Comparison of ENCODE assay signal across 15 cellular contexts in genomic region chr1:64584479-64584878, GRCh38.
DNase-seq lines count a peak whose midpoint lies in the region; ATAC-seq, FAIRE-seq and TF ChIP-seq lines count a peak whose summit lies in the region.
"Had no signal": no experiment of that assay in that cellular context is flagged by ENCODE, and none has a peak within 500 bp of the region (broad histone marks: within the 10 kb centered on the region; RNA-seq: fewer than 3 reads in every experiment).

No MANE protein-coding gene starts in this region.

- no peak overlapping the region for H3K4me2 ChIP-seq in HepG2 (ENCODE audit: low read depth, low read length)

- no peak overlapping the region for H2AFZ ChIP-seq in HepG2 (ENCODE audit: low read length)

- POLR2A ChIA-PET in HepG2 (lab: Yijun Ruan, JAX), result no interaction called here

- intact Hi-C loops in HepG2 (cut with micrococcal nuclease; ENCODE audit: unreplicated experiment), result no loop called here
- intact Hi-C loops in activated naive CD4-positive, alpha-beta T cell treated with anti-CD3 and anti-CD28 coated beads for 36 hours (cut with micrococcal nuclease), result loop anchor here (1.0 kb wide), 3 partner anchors 94 to 315 kb away; partner anchors contain the start of gene CACHD1

- TF ChIP-seq EP300 in HepG2 (IDR thresholded peaks at IDR 0.05; ENCODE audit: low read depth in 2 of 2, low read length in 2 of 2), result no peak
- no peak for TF ChIP-seq EP300 in HepG2 (CRISPR knock-in tag; IDR thresholded peaks at IDR 0.05; ENCODE audit: borderline replicate concordance)

- no peaks in the 10 kb centered on the region for H4K20me1 ChIP-seq in HepG2 (ENCODE audit: insufficient read depth, low read length)

- H3K4me1 ChIP-seq in liver (ENCODE audit: control insufficient read depth in 4 of 4, insufficient read depth in 4 of 4, low read length in 3 of 4), result no peaks in the 10 kb centered on the region
- H3K4me1 ChIP-seq in HepG2 (ENCODE audit: insufficient read depth, low read length), result no peaks in the 10 kb centered on the region
- no peaks in the 10 kb centered on the region for H3K4me1 ChIP-seq in RWPE2 (ENCODE audit: insufficient read depth, poor library complexity, severe bottlenecking)
- H3K4me1 ChIP-seq: upper lobe of left lung had no signal

- no peak overlapping the region for H3K9ac ChIP-seq in liver (ENCODE audit: low read depth in 1 of 2, low read length in 2 of 2)
- no peak overlapping the region for H3K9ac ChIP-seq in HepG2 (ENCODE audit: insufficient read depth, low read depth, low read length)

- CTCF ChIA-PET in HepG2 (lab: Yijun Ruan, JAX; ENCODE audit: low intra/inter-chr PET ratio, low total read pairs), result no interaction called here
- CTCF ChIA-PET in activated naive CD4-positive, alpha-beta T cell treated with anti-CD3 and anti-CD28 coated beads for 36 hours (lab: Charles Lee), result interaction anchor here (1.2 to 1.3 kb wide), 2 partner anchors 78 to 86 kb away, joined by 3 to 5 read pairs; no protein-coding TSS in a partner anchor
- CTCF ChIA-PET in activated CD8-positive, alpha-beta memory T cell treated with anti-CD3 and anti-CD28 coated beads, Interleukin-2, amount 10 ng/mL, durations not matched to agents 7 days and 5 days (lab: Charles Lee), result no interaction called here

- in situ Hi-C loops in HepG2 (cut with HindIII; ENCODE audit: extremely low pct_ligation_motif_present, low pct_unique_long_range_greater_than_20kb), result no loop called here

- no peak overlapping the region for H3K4me3 ChIP-seq in liver (ENCODE audit: low read depth in 1 of 3, low read length in 3 of 3)
- no peak overlapping the region for H3K4me3 ChIP-seq in HepG2 (replicated peaks in 1 of 3; ENCODE audit: insufficient read depth in 1 of 3, low read depth in 2 of 3, low read length in 3 of 3)
- no peak overlapping the region for H3K4me3 ChIP-seq in RWPE2 (ENCODE audit: severe bottlenecking)
- H3K4me3 ChIP-seq in fibroblast of mammary gland (ENCODE audit: control insufficient read depth, low read depth, low read length), result no peak overlapping the region
- H3K4me3 ChIP-seq: upper lobe of left lung had no signal

- ATAC-seq in HepG2 (no peak), RWPE2 (ENCODE audit: low read depth) (no peak; the same call in 2 of the 3 replicates), HG02798 (IDR thresholded peaks at IDR 0.05; ENCODE audit: poor library complexity, unreplicated experiment) (no peak), GM21619 (IDR thresholded peaks at IDR 0.05; ENCODE audit: unreplicated experiment) (no peak)
- no peak for ATAC-seq in activated CD8-positive, alpha-beta memory T cell treated with anti-CD3 and anti-CD28 coated beads, Interleukin-2, amount 10 ng/mL, durations not matched to agents 7 days and 5 days
- ATAC-seq: Right ventricle myocardium inferior had no signal

- no peak for TF ChIP-seq POLR2A in HepG2 (IDR thresholded peaks at IDR 0.05; ENCODE audit: insufficient read depth in 1 of 2, low read depth in 2 of 2, low read length in 2 of 2)

- no peaks in the 10 kb centered on the region for H3K9me3 Mint-ChIP-seq in activated naive CD4-positive, alpha-beta T cell treated with anti-CD3 and anti-CD28 coated beads for 36 hours
- H3K9me3 Mint-ChIP-seq in activated CD8-positive, alpha-beta memory T cell treated with anti-CD3 and anti-CD28 coated beads, Interleukin-2, amount 10 ng/mL, durations not matched to agents 7 days and 5 days (ENCODE audit: low read depth), result no peaks in the 10 kb centered on the region
- H3K9me3 Mint-ChIP-seq: activated naive CD4-positive, alpha-beta T cell treated with anti-CD3 and anti-CD28 coated beads, Interleukin-2, amount 50 U/mL, for 24 hours had no signal

- H3K27me3 ChIP-seq in liver (ENCODE audit: control insufficient read depth in 4 of 4, insufficient read depth in 4 of 4, low read length in 3 of 4) (no peaks in the 10 kb centered on the region), HepG2 (ENCODE audit: control insufficient read depth in 1 of 2, insufficient read depth in 2 of 2, low read length in 2 of 2) (no peaks in the 10 kb centered on the region; a peak in 1 of 5 replicates), RWPE2 (ENCODE audit: insufficient read depth, poor library complexity, severe bottlenecking) (no peaks in the 10 kb centered on the region)
- H3K27me3 ChIP-seq: upper lobe of left lung had no signal

- TF ChIP-seq RAD21 in liver (IDR thresholded peaks at IDR 0.05) (peak; percentile 67 to 72), HepG2 (CRISPR knock-in tag; IDR thresholded peaks at IDR 0.05) (no peak)

- no peak overlapping the region for H3K27ac Mint-ChIP-seq in activated naive CD4-positive, alpha-beta T cell treated with anti-CD3 and anti-CD28 coated beads for 36 hours
- no peak overlapping the region for H3K27ac Mint-ChIP-seq in activated CD8-positive, alpha-beta memory T cell treated with anti-CD3 and anti-CD28 coated beads, Interleukin-2, amount 10 ng/mL, durations not matched to agents 7 days and 5 days
- H3K27ac Mint-ChIP-seq: activated naive CD4-positive, alpha-beta T cell treated with anti-CD3 and anti-CD28 coated beads, Interleukin-2, amount 50 U/mL, for 24 hours had no signal

- H3K27ac ChIP-seq in liver (ENCODE audit: low read depth in 1 of 2, low read length in 2 of 2) (no peak overlapping the region), HepG2 (ENCODE audit: extremely low read length, insufficient read depth, low read length) (no peak overlapping the region), RWPE2 (ENCODE audit: poor library complexity, severe bottlenecking) (no peak overlapping the region)
- H3K27ac ChIP-seq: upper lobe of left lung had no signal

- H3K36me3 Mint-ChIP-seq in activated naive CD4-positive, alpha-beta T cell treated with anti-CD3 and anti-CD28 coated beads for 36 hours (ENCODE audit: low read depth), result no peaks in the 10 kb centered on the region
- no peaks in the 10 kb centered on the region for H3K36me3 Mint-ChIP-seq in activated CD8-positive, alpha-beta memory T cell treated with anti-CD3 and anti-CD28 coated beads, Interleukin-2, amount 10 ng/mL, durations not matched to agents 7 days and 5 days
- H3K36me3 Mint-ChIP-seq: activated naive CD4-positive, alpha-beta T cell treated with anti-CD3 and anti-CD28 coated beads, Interleukin-2, amount 50 U/mL, for 24 hours had no signal

- 75% methylated on average over 1 of the region's 1 CpG for WGBS in liver
- WGBS in HepG2 (ENCODE audit: low lambda C conversion rate), result 0% methylated on average over 1 of the region's 1 CpG

- H3K9me3 ChIP-seq in liver (ENCODE audit: control insufficient read depth in 4 of 4, low read length in 3 of 4) (no peaks in the 10 kb centered on the region), HepG2 (ENCODE audit: low read length) (no peaks in the 10 kb centered on the region), RWPE2 (ENCODE audit: severe bottlenecking) (no peaks in the 10 kb centered on the region)
- H3K9me3 ChIP-seq: upper lobe of left lung had no signal

- BruUV-seq in HepG2 (replicated peaks; lab: Mats Ljungman, UMichigan), result no TSS peak

- TF ChIP-seq CTCF in liver (IDR thresholded peaks at IDR 0.05; ENCODE audit: low read depth, low read length, missing input control) (peak; percentile 46), HepG2 (CRISPR knock-in tag; IDR thresholded peaks at IDR 0.05) (no peak), RWPE2 (IDR thresholded peaks at IDR 0.05; ENCODE audit: poor library complexity, severe bottlenecking) (peak; percentile 18), fibroblast of mammary gland (conservative IDR thresholded peaks at IDR 0.05; ENCODE audit: control insufficient read depth, insufficient read depth, low read depth, low read length) (peak; percentile 43)

- no peaks in the 10 kb centered on the region for H3K79me2 ChIP-seq in HepG2 (ENCODE audit: insufficient read depth, low read length)

- H3K27me3 Mint-ChIP-seq in activated naive CD4-positive, alpha-beta T cell treated with anti-CD3 and anti-CD28 coated beads for 36 hours (ENCODE audit: low read depth), result no peaks in the 10 kb centered on the region
- H3K27me3 Mint-ChIP-seq in activated CD8-positive, alpha-beta memory T cell treated with anti-CD3 and anti-CD28 coated beads, Interleukin-2, amount 10 ng/mL, durations not matched to agents 7 days and 5 days, result peaks cover 10% of the 10 kb centered on the region
- H3K27me3 Mint-ChIP-seq: activated naive CD4-positive, alpha-beta T cell treated with anti-CD3 and anti-CD28 coated beads, Interleukin-2, amount 50 U/mL, for 24 hours had no signal

- H3K36me3 ChIP-seq in liver (ENCODE audit: control insufficient read depth in 4 of 4, insufficient read depth in 3 of 4, low read depth in 1 of 4, low read length in 3 of 4), result no peaks in the 10 kb centered on the region
- H3K36me3 ChIP-seq in HepG2 (replicated peaks in 1 of 2; ENCODE audit: control insufficient read depth in 1 of 2, insufficient read depth in 2 of 2, low read length in 2 of 2), result no peaks in the 10 kb centered on the region
- no peaks in the 10 kb centered on the region for H3K36me3 ChIP-seq in RWPE2 (ENCODE audit: low read depth)
- H3K36me3 ChIP-seq: upper lobe of left lung had no signal

- DNase-seq in HepG2 (ENCODE audit: low spot score) (no peak), RWPE2 (ENCODE audit: low spot score) (no peak), fibroblast of mammary gland (ENCODE audit: low read depth) (peak; percentile 8)
- no peak for DNase-seq in activated naive CD4-positive, alpha-beta T cell treated with anti-CD3 and anti-CD28 coated beads for 36 hours
- DNase-seq in activated CD8-positive, alpha-beta memory T cell treated with anti-CD3 and anti-CD28 coated beads, Interleukin-2, amount 10 ng/mL, durations not matched to agents 7 days and 5 days, result no peak
- DNase-seq: DMS79 treated with DMSO at 0.1 percent for 48 hours, GOT3, NCI-H1092 treated with DMSO at 0.1 percent for 48 hours, NCI-H446, upper lobe of left lung had no signal

- no peak for FAIRE-seq in HepG2 (lab: Jason Lieb, UNC)

- peaks cover 12% of the 10 kb centered on the region for H3K4me1 Mint-ChIP-seq in activated naive CD4-positive, alpha-beta T cell treated with anti-CD3 and anti-CD28 coated beads for 36 hours (ENCODE audit: low read depth)
- no peaks in the 10 kb centered on the region for H3K4me1 Mint-ChIP-seq in activated CD8-positive, alpha-beta memory T cell treated with anti-CD3 and anti-CD28 coated beads, Interleukin-2, amount 10 ng/mL, durations not matched to agents 7 days and 5 days

- H3K4me3 Mint-ChIP-seq in activated naive CD4-positive, alpha-beta T cell treated with anti-CD3 and anti-CD28 coated beads for 36 hours, result no peak overlapping the region
- H3K4me3 Mint-ChIP-seq in activated CD8-positive, alpha-beta memory T cell treated with anti-CD3 and anti-CD28 coated beads, Interleukin-2, amount 10 ng/mL, durations not matched to agents 7 days and 5 days, result no peak overlapping the region
- H3K4me3 Mint-ChIP-seq: activated naive CD4-positive, alpha-beta T cell treated with anti-CD3 and anti-CD28 coated beads, Interleukin-2, amount 50 U/mL, for 24 hours had no signal

TF ChIP-seq in liver, 16 proteins besides CTCF, POLR2A, EP300 and RAD21 (continues in another document):
- no peak for TF ChIP-seq TAF1 (conservative IDR thresholded peaks at IDR 0.05)
